13 cellular contexts compared by ENCODE assay signal in genomic region chr13:20796791-20797513, GRCh38. TPM values are rescaled to one million over a fixed set of nuclear protein-coding genes. Genes with fewer than 3 reads are reported as not detected.
DNase-seq lines count a peak whose midpoint lies in the region; ATAC-seq lines count a peak whose summit lies in the region.
"Had no signal": no experiment of that assay in that cellular context is flagged by ENCODE, and none has a peak within 500 bp of the region (broad histone marks: within the 10 kb centered on the region; RNA-seq: fewer than 3 reads in every experiment).

No MANE protein-coding gene starts in this region.

- peaks cover 21% of the 10 kb centered on the region for H3K4me1 Mint-ChIP-seq in activated naive CD8-positive, alpha-beta T cell treated with anti-CD3 and anti-CD28 coated beads for 36 hours
- peaks cover 23% of the 10 kb centered on the region for H3K4me1 Mint-ChIP-seq in stimulated activated naive CD8-positive, alpha-beta T cell treated with anti-CD3 and anti-CD28 coated beads, Interleukin-15, amount 100 ng/mL, for 72 hours

- no peaks in the 10 kb centered on the region for H4K20me1 ChIP-seq in GM23248 (ENCODE audit: insufficient read depth)

- no peaks in the 10 kb centered on the region for H3K9me3 ChIP-seq in GM23248 (ENCODE audit: low read depth)
- H3K9me3 ChIP-seq in mesenchymal stem cell (ENCODE audit: control insufficient read depth, low read length): no peaks in the 10 kb centered on the region
- H3K9me3 ChIP-seq: lower lobe of right lung, upper lobe of right lung had no signal

- DNase-seq in AG08395 (ENCODE audit: low spot score) (peak; percentile 34), GM23248 (peak; percentile 59), mesenchymal stem cell (peak; percentile 48), NCI-H1092 (lab: John Stamatoyannopoulos, UW) (no peak), ureter (ENCODE audit: low spot score) (no peak)
- DNase-seq in activated naive CD8-positive, alpha-beta T cell treated with anti-CD3 and anti-CD28 coated beads for 36 hours: no peak
- DNase-seq in stimulated activated naive CD8-positive, alpha-beta T cell treated with anti-CD3 and anti-CD28 coated beads, Interleukin-15, amount 100 ng/mL, for 72 hours: no peak
- DNase-seq: activated CD4-positive, CD25-positive, alpha-beta regulatory T cell treated with anti-CD3 and anti-CD28 coated beads, Interleukin-2, amount 50 U/mL, for 72 hours; activated naive CD4-positive, alpha-beta T cell; lower lobe of right lung; NCI-H2171 treated with DMSO at 0.1 percent for 48 hours; upper lobe of right lung had no signal

- H3K23ac ChIP-seq in mesenchymal stem cell (ENCODE audit: low read length in 2 of 2): no peak overlapping the region

- H3K36me3 ChIP-seq in GM23248 (ENCODE audit: low read depth) (peaks cover 19% of the 10 kb centered on the region; the same call in 1 of the 2 replicates), mesenchymal stem cell (ENCODE audit: control insufficient read depth in 1 of 2, insufficient read depth in 2 of 2, low read depth in 1 of 2, low read length in 2 of 2) (peaks cover 13 to 37% of the 10 kb centered on the region in 2 experiments)

- peak overlapping the region; percentile 20 for H3K27ac Mint-ChIP-seq in activated naive CD8-positive, alpha-beta T cell treated with anti-CD3 and anti-CD28 coated beads for 36 hours
- H3K27ac Mint-ChIP-seq in stimulated activated naive CD8-positive, alpha-beta T cell treated with anti-CD3 and anti-CD28 coated beads, Interleukin-15, amount 100 ng/mL, for 72 hours: no peak overlapping the region

- H3K79me1 ChIP-seq in mesenchymal stem cell (replicated peaks; ENCODE audit: low read length, poor library complexity, severe bottlenecking): peaks cover 11% of the 10 kb centered on the region

- no peak overlapping the region for H2BK12ac ChIP-seq in mesenchymal stem cell (ENCODE audit: low read length in 2 of 2)

- no peaks in the 10 kb centered on the region for H3K79me2 ChIP-seq in GM23248 (ENCODE audit: insufficient read depth)

- no peak overlapping the region for H3K4ac ChIP-seq in mesenchymal stem cell (ENCODE audit: low read depth in 1 of 2, low read length in 2 of 2)

- H2BK5ac ChIP-seq in mesenchymal stem cell (ENCODE audit: low read depth, low read length, poor library complexity, severe bottlenecking): no peak overlapping the region

- H3K27me3 ChIP-seq in GM23248 (replicated peaks; ENCODE audit: insufficient read depth) (no peaks in the 10 kb centered on the region), mesenchymal stem cell (ENCODE audit: control insufficient read depth in 1 of 2, insufficient read depth in 1 of 2, low read length in 2 of 2) (no peaks in the 10 kb centered on the region)
- H3K27me3 ChIP-seq: upper lobe of right lung had no signal

- H2BK15ac ChIP-seq in mesenchymal stem cell (ENCODE audit: low read depth, poor library complexity, severe bottlenecking): no peak overlapping the region

- ATAC-seq in GM21360 (IDR thresholded peaks at IDR 0.05; ENCODE audit: unreplicated experiment): no peak
- ATAC-seq in stimulated activated naive CD8-positive, alpha-beta T cell treated with anti-CD3 and anti-CD28 coated beads, Interleukin-15, amount 100 ng/mL, for 72 hours: no peak
- ATAC-seq: lower lobe of right lung, upper lobe of right lung had no signal

- peaks cover 7% of the 10 kb centered on the region for H3F3A ChIP-seq in GM23248 (ENCODE audit: insufficient read depth)

- no peaks in the 10 kb centered on the region for H3K9me3 Mint-ChIP-seq in activated naive CD8-positive, alpha-beta T cell treated with anti-CD3 and anti-CD28 coated beads for 36 hours
- H3K9me3 Mint-ChIP-seq in stimulated activated naive CD8-positive, alpha-beta T cell treated with anti-CD3 and anti-CD28 coated beads, Interleukin-15, amount 100 ng/mL, for 72 hours: no peaks in the 10 kb centered on the region

- H3K4me3 ChIP-seq in GM23248: no peak overlapping the region
- H3K4me3 ChIP-seq in mesenchymal stem cell (ENCODE audit: insufficient read depth in 1 of 2, low read depth in 1 of 2, low read length in 2 of 2): no peak overlapping the region
- H3K4me3 ChIP-seq: lower lobe of right lung, upper lobe of right lung had no signal

- peaks cover 21% of the 10 kb centered on the region for H3K4me1 ChIP-seq in GM23248 (ENCODE audit: insufficient read depth)
- peaks cover under 1% of the 10 kb centered on the region for H3K4me1 ChIP-seq in mesenchymal stem cell (ENCODE audit: control insufficient read depth, insufficient read depth, low read depth, low read length)

- no peak overlapping the region for H3K14ac ChIP-seq in mesenchymal stem cell (ENCODE audit: low read length in 2 of 2)

- no peak overlapping the region for H4K91ac ChIP-seq in mesenchymal stem cell (ENCODE audit: low read length)

- no peaks in the 10 kb centered on the region for H3K9me2 ChIP-seq in GM23248 (ENCODE audit: insufficient read depth)

- H2AFZ ChIP-seq in GM23248 (no peak overlapping the region), mesenchymal stem cell (ENCODE audit: low read depth, low read length) (no peak overlapping the region)

- peaks cover 19% of the 10 kb centered on the region for H3K36me3 Mint-ChIP-seq in activated naive CD8-positive, alpha-beta T cell treated with anti-CD3 and anti-CD28 coated beads for 36 hours

- in situ Hi-C loops in GM23248 (cut with MboI): no loop called here

- no peak overlapping the region for H3K9ac ChIP-seq in GM23248
- H3K9ac ChIP-seq in mesenchymal stem cell (ENCODE audit: low read length): peak overlapping the region; percentile 40

- H3K27ac ChIP-seq in GM23248 (peak overlapping the region; percentile 42), mesenchymal stem cell (ENCODE audit: low read length, poor library complexity, severe bottlenecking) (no peak overlapping the region)
- H3K27ac ChIP-seq: lower lobe of right lung, upper lobe of right lung had no signal

- H4K8ac ChIP-seq in mesenchymal stem cell (ENCODE audit: low read length): no peak overlapping the region

- H2AK5ac ChIP-seq in mesenchymal stem cell (ENCODE audit: low read length, severe bottlenecking): no peak overlapping the region

- H3K4me2 ChIP-seq in GM23248 (ENCODE audit: unreplicated experiment) (peak overlapping the region; percentile 39), mesenchymal stem cell (ENCODE audit: low read length, poor library complexity, severe bottlenecking) (no peak overlapping the region)

- no peak overlapping the region for H2BK120ac ChIP-seq in mesenchymal stem cell (ENCODE audit: low read depth, low read length)

- no peak overlapping the region for H3K4me3 Mint-ChIP-seq in activated naive CD8-positive, alpha-beta T cell treated with anti-CD3 and anti-CD28 coated beads for 36 hours
- H3K4me3 Mint-ChIP-seq in stimulated activated naive CD8-positive, alpha-beta T cell treated with anti-CD3 and anti-CD28 coated beads, Interleukin-15, amount 100 ng/mL, for 72 hours: no peak overlapping the region

- no peak overlapping the region for H3K18ac ChIP-seq in mesenchymal stem cell (ENCODE audit: low read depth in 1 of 2, low read length in 2 of 2)

- H3K27me3 Mint-ChIP-seq in activated naive CD8-positive, alpha-beta T cell treated with anti-CD3 and anti-CD28 coated beads for 36 hours: no peaks in the 10 kb centered on the region
- H3K27me3 Mint-ChIP-seq in stimulated activated naive CD8-positive, alpha-beta T cell treated with anti-CD3 and anti-CD28 coated beads, Interleukin-15, amount 100 ng/mL, for 72 hours: no peaks in the 10 kb centered on the region

- WGBS in GM23248 (ENCODE audit: low coverage in 1 of 2, low lambda C conversion rate in 2 of 2, missing lambda C conversion rate in 2 of 2), 2 experiments: 23 to 26% methylated on average over 5 of the region's 5 CpGs
- WGBS in mesenchymal stem cell: 13% methylated on average over 4 of the region's 5 CpGs

RNA-seq across cellular contexts. Expression of gene EEF1AKMT1, which starts 23.2 kb away (rescaled TPM):
- 9.1 and 13.7 TPM in 2 replicates for total RNA-seq in GM23248 (2014; rRNA removed; shearing (Covaris generic))
- 23.0 and 23.1 TPM in 2 replicates for polyA plus RNA-seq in GM23248 (2016; fragmentation: Nextera tagmentation; extraction: Ambion mirVana)
- total RNA-seq in activated naive CD8-positive, alpha-beta T cell treated with anti-CD3 and anti-CD28 coated beads for 36 hours: 10 to 100 TPM; 18.5 to 20.6 TPM
- 5.9 TPM for polyA plus RNA-seq in mesenchymal stem cell (2013, experiment 1 of 2)
- 6.1 TPM for polyA plus RNA-seq in mesenchymal stem cell (2013, experiment 2 of 2)
- total RNA-seq in ureter: 14.2 TPM

Comparison
In these comparisons a context has a peak if more than half of its experiments do, and no peak if none do; other contexts are left out.
1. DNase-seq: peak in AG08395 (single experiment), GM23248 (single experiment) and mesenchymal stem cell (single experiment); none in activated naive CD8-positive, alpha-beta T cell treated with anti-CD3 and anti-CD28 coated beads for 36 hours (single experiment), NCI-H1092 (single experiment), ureter (single experiment) and stimulated activated naive CD8-positive, alpha-beta T cell treated with anti-CD3 and anti-CD28 coated beads, Interleukin-15, amount 100 ng/mL, for 72 hours (0 of 2).